Comparison of ENCODE assay signal across 9 cellular contexts in genomic region chr20:2301164-2301622, GRCh38.
DNase-seq lines count a peak whose midpoint lies in the region; ATAC-seq and TF ChIP-seq lines count a peak whose summit lies in the region.
"Had no signal": no experiment of that assay in that cellular context is flagged by ENCODE, and none has a peak within 500 bp of the region (broad histone marks: within the 10 kb centered on the region; RNA-seq: fewer than 3 reads in every experiment).

No MANE protein-coding gene starts in this region.

- no peaks in the 10 kb centered on the region for H3K27me3 ChIP-seq in brain microvascular endothelial cell (replicated peaks)

- ATAC-seq in HG02970 (IDR thresholded peaks at IDR 0.05; ENCODE audit: low FRiP score, unreplicated experiment), result peak; percentile 57
- no peak for ATAC-seq in GM19023 (IDR thresholded peaks at IDR 0.05; ENCODE audit: unreplicated experiment)

- H3K4me3 ChIP-seq in brain microvascular endothelial cell (ENCODE audit: low read depth, low read length), result no peak overlapping the region

- in situ Hi-C loops in GM13976 (cut with MboI; ENCODE audit: low sequenced_read_pairs, unreplicated experiment), result no loop called here
- in situ Hi-C loops in brain microvascular endothelial cell (cut with HindIII; ENCODE audit: low pct_ligation_motif_present, low sequenced_read_pairs), result no loop called here

- TF ChIP-seq CTCF in GM13976 (IDR thresholded peaks at IDR 0.05; ENCODE audit: borderline replicate concordance, control extremely low read depth, extremely low read depth, insufficient read depth, missing control alignments), result no peak
- no peak for TF ChIP-seq CTCF in brain microvascular endothelial cell (IDR thresholded peaks at IDR 0.05; ENCODE audit: low read depth, low read length, missing control alignments)

- DNase-seq in GM13976 (ENCODE audit: low spot score) (peak; percentile 64), SIG-M5 (lab: John Stamatoyannopoulos, UW) (peak; percentile 98), inferior parietal cortex (ENCODE audit: extremely low spot score) (peak; percentile 32), NCI-H524 (lab: John Stamatoyannopoulos, UW) (no peak), DMS 273 treated with DMSO at 0.1 percent for 48 hours (lab: John Stamatoyannopoulos, UW) (no peak), brain microvascular endothelial cell (no peak)

- H3K36me3 ChIP-seq in brain microvascular endothelial cell (replicated peaks), result no peaks in the 10 kb centered on the region

- no peak overlapping the region for H3K27ac ChIP-seq in brain microvascular endothelial cell
- H3K27ac ChIP-seq: parathyroid adenoma had no signal

Comparison
In these comparisons a context has a peak if more than half of its experiments do, and no peak if none do; other contexts are left out.
1. DNase-seq: peak in GM13976 (single experiment), SIG-M5 (single experiment) and inferior parietal cortex (single experiment); none in NCI-H524 (0 of 2), DMS 273 treated with DMSO at 0.1 percent for 48 hours (single experiment) and brain microvascular endothelial cell (single experiment).